In the genomic region with DNA sequence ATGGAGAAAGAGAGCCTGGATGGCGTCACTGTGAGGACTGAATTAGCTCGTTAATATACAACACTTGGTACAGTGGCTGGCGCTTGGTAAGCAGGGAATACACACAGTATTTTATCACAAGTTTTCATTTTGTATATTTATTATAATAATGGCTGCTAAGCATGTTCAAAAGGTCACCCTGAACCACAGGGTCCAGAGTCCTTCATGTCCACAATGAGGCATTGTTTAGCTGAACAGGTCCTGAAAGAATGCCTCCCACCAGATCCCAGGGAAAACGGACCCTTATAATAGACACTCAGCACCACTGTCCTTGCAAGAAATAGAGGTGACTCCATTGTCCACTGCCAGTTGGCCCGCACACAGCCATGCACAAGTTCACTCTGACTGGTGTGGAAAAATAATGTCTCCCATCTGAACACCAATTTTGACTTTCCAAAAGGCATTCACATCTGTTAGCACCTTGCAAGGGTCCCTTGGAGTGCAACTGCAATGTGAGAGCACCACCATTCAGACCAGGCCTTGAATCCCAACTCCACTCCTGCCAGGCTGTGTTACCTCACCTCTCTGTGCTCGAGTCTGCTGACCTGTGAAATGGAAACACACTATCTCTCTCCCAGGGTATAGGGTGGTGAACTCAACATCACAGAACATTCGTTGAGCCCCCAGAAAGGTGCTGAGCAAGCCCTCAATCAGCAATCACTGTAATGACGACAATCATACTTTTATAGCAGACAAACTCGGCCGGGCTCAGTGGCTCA, we compare ENCODE assay signal across 12 cellular contexts. TPM values are rescaled to one million over a fixed set of nuclear protein-coding genes. Genes with fewer than 3 reads are reported as not detected.
DNase-seq lines count a peak whose midpoint lies in the region; ATAC-seq, FAIRE-seq and TF ChIP-seq lines count a peak whose summit lies in the region.
"Had no signal": no experiment of that assay in that cellular context is flagged by ENCODE, and none has a peak within 500 bp of the region (broad histone marks: within the 10 kb centered on the region; RNA-seq: fewer than 3 reads in every experiment).

No MANE protein-coding gene starts in this region.

- no peaks in the 10 kb centered on the region for H3K9me3 Mint-ChIP-seq in natural killer cell

- H3K4me2 ChIP-seq in A549: peak overlapping the region; percentile 27; the same call in 1 of the 3 replicates

- WGBS in A549 (ENCODE audit: missing lambda C conversion rate): 88% methylated on average over 10 of the region's 10 CpGs
- WGBS in pancreas, 2 donors: 74 to 76% methylated on average over 10 of the region's 10 CpGs

- H3K4me3 ChIP-seq in A549 (no peak overlapping the region), pancreas (no peak overlapping the region), mucosa of descending colon (no peak overlapping the region)
- H3K4me3 ChIP-seq: uterus had no signal

- no peak for TF ChIP-seq RAD21 in A549 (conservative IDR thresholded peaks at IDR 0.05 in 1 of 2, IDR thresholded peaks at IDR 0.05 in 1 of 2)

- CTCF ChIA-PET in A549 (lab: Yijun Ruan, JAX): interaction anchor here (0.8 to 9.8 kb wide), 3 partner anchors 15 to 39 kb away, joined by 3 to 91 read pairs (median 36); no protein-coding TSS in a partner anchor

- no peak for TF ChIP-seq EP300 in A549 (IDR thresholded peaks at IDR 0.05)

- H3K27ac Mint-ChIP-seq in T-helper 17 cell (peak overlapping the region; percentile 95), natural killer cell (peak overlapping the region in 1 of 2 donors; percentile 43)

- H3K36me3 ChIP-seq in pancreas (no peaks in the 10 kb centered on the region), mucosa of descending colon (ENCODE audit: low read depth) (no peaks in the 10 kb centered on the region)
- H3K36me3 ChIP-seq: uterus had no signal

- POLR2A ChIA-PET in A549 (lab: Yijun Ruan, JAX): interaction anchor here (0.6 kb wide), 1 partner anchor 798 kb away, joined by 4 read pairs; no protein-coding TSS in a partner anchor

- H3K4me3 Mint-ChIP-seq in T-helper 17 cell: peak overlapping the region; percentile 31
- peak overlapping the region; percentile 28 for H3K4me3 Mint-ChIP-seq in natural killer cell

- H3K4me1 Mint-ChIP-seq in T-helper 17 cell (peaks cover 44% of the 10 kb centered on the region), natural killer cell (peaks cover 31 to 56% of the 10 kb centered on the region in 2 donors)

- FAIRE-seq in A549 (lab: Jason Lieb, UNC): no peak
- no peak for FAIRE-seq in pancreas (lab: Jason Lieb, UNC)

- H3K27ac ChIP-seq in A549: no peak overlapping the region
- H3K27ac ChIP-seq in C4-2B: peak overlapping the region; percentile 11; the same call in 1 of the 2 replicates
- H3K27ac ChIP-seq in pancreas: peak overlapping the region in 1 of 4 donors; percentile 29
- H3K27ac ChIP-seq: uterus had no signal

- H3K27me3 Mint-ChIP-seq in T-helper 17 cell: no peaks in the 10 kb centered on the region
- H3K27me3 Mint-ChIP-seq in natural killer cell (ENCODE audit: low read depth in 2 of 2): peaks cover 0 to 2% of the 10 kb centered on the region in 2 donors

- no peaks in the 10 kb centered on the region for H3K36me3 Mint-ChIP-seq in T-helper 17 cell (ENCODE audit: low read depth)
- H3K36me3 Mint-ChIP-seq in natural killer cell: no peaks in the 10 kb centered on the region

- H3K4me1 ChIP-seq in A549: peaks cover 66% of the 10 kb centered on the region
- H3K4me1 ChIP-seq in pancreas: peaks cover 5 to 39% (median 23%) of the 10 kb centered on the region in 3 donors
- peaks cover 32% of the 10 kb centered on the region for H3K4me1 ChIP-seq in mucosa of descending colon (ENCODE audit: low read depth)

- DNase-seq in A549 (ENCODE audit: low read depth in 1 of 2, low spot score in 1 of 2): no peak
- no peak for DNase-seq in T-helper 17 cell
- DNase-seq in natural killer cell: no peak
- DNase-seq in pancreas: no peak
- DNase-seq in mucosa of descending colon: no peak
- DNase-seq: anterior cingulate cortex, C1 segment of cervical spinal cord, mesenchymal stem cell, NCI-H187 treated with DMSO at 0.1 percent for 48 hours, uterus had no signal

- intact Hi-C loops in natural killer cell (cut with micrococcal nuclease) (no loop called here), pancreas (cut with DNase I) (no loop called here), mucosa of descending colon (cut with DNase I, micrococcal nuclease) (no loop called here)

- no peak for TF ChIP-seq POLR2A in A549 (IDR thresholded peaks at IDR 0.05; ENCODE audit: low read length)

- TF ChIP-seq CTCF in A549 (IDR thresholded peaks at IDR 0.05): no peak
- no peak for TF ChIP-seq CTCF in C4-2B (conservative IDR thresholded peaks at IDR 0.05)
- no peak for TF ChIP-seq CTCF in natural killer cell (IDR thresholded peaks at IDR 0.05)
- no peak for TF ChIP-seq CTCF in pancreas (IDR thresholded peaks at IDR 0.05)
- no peak for TF ChIP-seq CTCF in mucosa of descending colon (IDR thresholded peaks at IDR 0.05)

- no peaks in the 10 kb centered on the region for H3K9me3 ChIP-seq in A549
- H3K9me3 ChIP-seq in T-helper 17 cell (ENCODE audit: control insufficient read depth, low read length, poor library complexity, severe bottlenecking): no peaks in the 10 kb centered on the region
- H3K9me3 ChIP-seq in pancreas: no peaks in the 10 kb centered on the region
- no peaks in the 10 kb centered on the region for H3K9me3 ChIP-seq in mucosa of descending colon
- H3K9me3 ChIP-seq: uterus had no signal

- ATAC-seq in A549 (no peak), T-helper 17 cell (no peak), natural killer cell (no peak), pancreas (no peak), mucosa of descending colon (no peak), HG02678 (IDR thresholded peaks at IDR 0.05; ENCODE audit: unreplicated experiment) (no peak)

- no peaks in the 10 kb centered on the region for H3K27me3 ChIP-seq in pancreas
- H3K27me3 ChIP-seq: uterus had no signal

TF ChIP-seq in A549, 52 proteins besides CTCF, POLR2A, EP300 and RAD21:
- TF ChIP-seq PHF8 (IDR thresholded peaks at IDR 0.05; ENCODE audit: borderline replicate concordance, low read depth): no peak
- TF ChIP-seq FOXS1 (CRISPR knock-in tag; IDR thresholded peaks at IDR 0.05): no peak
- TF ChIP-seq, protein P1, sequence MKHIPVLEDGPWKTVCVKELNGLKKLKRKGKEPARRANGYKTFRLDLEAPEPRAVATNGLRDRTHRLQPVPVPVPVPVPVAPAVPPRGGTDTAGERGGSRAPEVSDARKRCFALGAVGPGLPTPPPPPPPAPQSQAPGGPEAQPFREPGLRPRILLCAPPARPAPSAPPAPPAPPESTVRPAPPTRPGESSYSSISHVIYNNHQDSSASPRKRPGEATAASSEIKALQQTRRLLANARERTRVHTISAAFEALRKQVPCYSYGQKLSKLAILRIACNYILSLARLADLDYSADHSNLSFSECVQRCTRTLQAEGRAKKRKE (CRISPR knock-in tag; IDR thresholded peaks at IDR 0.05; ENCODE audit: low read depth): no peak
- TF ChIP-seq HDAC2 (IDR thresholded peaks at IDR 0.05): no peak
- no peak for TF ChIP-seq JUNB (IDR thresholded peaks at IDR 0.05)
- no peak for TF ChIP-seq MYC (IDR thresholded peaks at IDR 0.05; ENCODE audit: borderline replicate concordance, low read length)
- no peak for TF ChIP-seq MAZ (IDR thresholded peaks at IDR 0.05; ENCODE audit: borderline replicate concordance, low read depth, low read length)
- TF ChIP-seq HOXB13 (CRISPR knock-in tag; IDR thresholded peaks at IDR 0.05; ENCODE audit: low read depth): no peak
- no peak for TF ChIP-seq FOSB (CRISPR knock-in tag; IDR thresholded peaks at IDR 0.05)
- TF ChIP-seq, protein P2, sequence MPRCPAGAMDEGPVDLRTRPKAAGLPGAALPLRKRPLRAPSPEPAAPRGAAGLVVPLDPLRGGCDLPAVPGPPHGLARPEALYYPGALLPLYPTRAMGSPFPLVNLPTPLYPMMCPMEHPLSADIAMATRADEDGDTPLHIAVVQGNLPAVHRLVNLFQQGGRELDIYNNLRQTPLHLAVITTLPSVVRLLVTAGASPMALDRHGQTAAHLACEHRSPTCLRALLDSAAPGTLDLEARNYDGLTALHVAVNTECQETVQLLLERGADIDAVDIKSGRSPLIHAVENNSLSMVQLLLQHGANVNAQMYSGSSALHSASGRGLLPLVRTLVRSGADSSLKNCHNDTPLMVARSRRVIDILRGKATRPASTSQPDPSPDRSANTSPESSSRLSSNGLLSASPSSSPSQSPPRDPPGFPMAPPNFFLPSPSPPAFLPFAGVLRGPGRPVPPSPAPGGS (IDR thresholded peaks at IDR 0.05): no peak
- no peak for TF ChIP-seq EHMT2 (IDR thresholded peaks at IDR 0.05; ENCODE audit: low read depth)
- TF ChIP-seq CBX8 (IDR thresholded peaks at IDR 0.05): no peak
- no peak for TF ChIP-seq ZNF302 (CRISPR knock-in tag; IDR thresholded peaks at IDR 0.05)
- no peak for TF ChIP-seq MAFK (IDR thresholded peaks at IDR 0.05; ENCODE audit: partially characterized antibody)
- no peak for TF ChIP-seq ESRRA (IDR thresholded peaks at IDR 0.05; ENCODE audit: borderline replicate concordance, low read length)

RNA-seq across cellular contexts. Expression of a gene that starts 3.9 kb away (rescaled TPM):
- 300 and 369 TPM in 2 replicates for polyA plus RNA-seq in A549 (2011; rRNA removed)
- 253 and 262 TPM in 2 replicates for polyA plus RNA-seq in A549 (2012; cell fraction: cytosol; rRNA removed)
- 142 and 193 TPM in 2 replicates for polyA plus RNA-seq in A549 (2012; cell fraction: nucleus; rRNA removed)
- 416 to 463 TPM (median 442 TPM) in 3 replicates for polyA plus RNA-seq in A549 (2017; fragmentation: RNase III; extraction: RNeasy Plus Mini Kit Qiagen cat#74134 plus additional on column Dnase treatment)
- 145 and 174 TPM in 2 replicates for polyA minus RNA-seq in A549 (2011; rRNA and poly(A)+ RNA removed)
- 10 to 100 TPM; 58.1 to 71.4 TPM for total RNA-seq in T-helper 17 cell
- total RNA-seq in natural killer cell: 10 to 100 TPM; 54.0 to 63.3 (median 60.2) TPM
- 10 to 100 TPM; 41.8 to 87.8 (median 63.9) TPM for total RNA-seq in pancreas
- 10 to 100 TPM; 49.5 to 67.1 TPM for polyA plus RNA-seq in pancreas
- total RNA-seq in mucosa of descending colon: 100 to 1,000 TPM; 153 to 283 (median 246) TPM

RNA-seq across cellular contexts. Expression of a gene that starts 32.5 kb away (rescaled TPM):
- polyA plus RNA-seq in A549 (2011; rRNA removed) (103 and 126 TPM in 2 replicates), A549 (2017; fragmentation: RNase III; extraction: RNeasy Plus Mini Kit Qiagen cat#74134 plus additional on column Dnase treatment) (89.1 to 92.9 TPM (median 89.9 TPM) in 3 replicates), pancreas (10 to 100 TPM in 1 of 2 donors, 1 to 10 TPM in 1; 7.9 to 35.4 TPM)
- polyA plus RNA-seq in A549 (2012; cell fraction: cytosol; rRNA removed): 56.7 and 62.9 TPM in 2 replicates
- 40.6 and 52.1 TPM in 2 replicates for polyA plus RNA-seq in A549 (2012; cell fraction: nucleus; rRNA removed)
- 45.9 and 61.8 TPM in 2 replicates for polyA minus RNA-seq in A549 (2011; rRNA and poly(A)+ RNA removed)
- total RNA-seq in T-helper 17 cell (10 to 100 TPM; 12.1 to 13.5 TPM), natural killer cell (10 to 100 TPM; 15.2 to 19.9 (median 18.0) TPM), pancreas (10 to 100 TPM in 3 of 6 donors, 1 to 10 TPM in 3; 6.4 to 25.4 (median 10.7) TPM), mucosa of descending colon (10 to 100 TPM; 24.5 to 38.3 (median 26.8) TPM)
